ENCODE assay signal across 10 cellular contexts in genomic region chr13:70964124-70964523, GRCh38.
DNase-seq lines count a peak whose midpoint lies in the region; ATAC-seq, FAIRE-seq and TF ChIP-seq lines count a peak whose summit lies in the region.
"Had no signal": no experiment of that assay in that cellular context is flagged by ENCODE, and none has a peak within 500 bp of the region (broad histone marks: within the 10 kb centered on the region; RNA-seq: fewer than 3 reads in every experiment).

No MANE protein-coding gene starts in this region.

- no peaks in the 10 kb centered on the region for H3K4me1 Mint-ChIP-seq in CD8-positive, alpha-beta T cell (ENCODE audit: low read depth)
- H3K4me1 Mint-ChIP-seq: activated naive CD4-positive, alpha-beta T cell treated with anti-CD3 and anti-CD28 coated beads, Interleukin-2, amount 50 U/mL, for 24 hours had no signal

- H3K9me3 Mint-ChIP-seq in CD8-positive, alpha-beta T cell: no peaks in the 10 kb centered on the region

- intact Hi-C loops in CD8-positive, alpha-beta T cell (cut with DNase I, micrococcal nuclease): no loop called here
- intact Hi-C loops in psoas muscle (cut with DNase I): no loop called here

- H2BK15ac ChIP-seq in H1 (ENCODE audit: low read length): no peak overlapping the region

- peak; percentile 27; the same call in 1 of the 2 replicates for TF ChIP-seq CTCF in AG04450 (IDR thresholded peaks at IDR 0.05; ENCODE audit: low read depth, low read length)
- peak; percentile 34 for TF ChIP-seq CTCF in GM13977 (IDR thresholded peaks at IDR 0.05; ENCODE audit: extremely low read depth, insufficient read depth, missing control alignments)
- TF ChIP-seq CTCF in H1 (IDR thresholded peaks at IDR 0.05; ENCODE audit: control extremely low read depth in 1 of 3, insufficient read depth in 1 of 3, low read depth in 1 of 3, low read length in 3 of 3): peak in 2 of 3 experiments; percentile 29 to 40; a peak in 3 of 4 replicates
- TF ChIP-seq CTCF in CD8-positive, alpha-beta T cell (IDR thresholded peaks at IDR 0.05): no peak
- no peak for TF ChIP-seq CTCF in psoas muscle (IDR thresholded peaks at IDR 0.05)

- no peaks in the 10 kb centered on the region for H3K36me3 Mint-ChIP-seq in CD8-positive, alpha-beta T cell
- H3K36me3 Mint-ChIP-seq: activated naive CD4-positive, alpha-beta T cell treated with anti-CD3 and anti-CD28 coated beads, Interleukin-2, amount 50 U/mL, for 24 hours had no signal

- no peak overlapping the region for H2AFZ ChIP-seq in H1 (ENCODE audit: low read length)

- H2BK12ac ChIP-seq in H1 (ENCODE audit: low read depth, low read length): no peak overlapping the region

- no peak overlapping the region for H4K5ac ChIP-seq in H1 (ENCODE audit: insufficient read length, low read depth, low read length)

- no peak overlapping the region for H3K56ac ChIP-seq in H1 (replicated peaks; ENCODE audit: insufficient read length, low read depth, low read length)

- H3K27ac Mint-ChIP-seq in CD8-positive, alpha-beta T cell: no peak overlapping the region
- H3K27ac Mint-ChIP-seq: activated naive CD4-positive, alpha-beta T cell treated with anti-CD3 and anti-CD28 coated beads, Interleukin-2, amount 50 U/mL, for 24 hours had no signal

- no peak overlapping the region for H4K91ac ChIP-seq in H1 (replicated peaks; ENCODE audit: insufficient read length, low read length)

- in situ Hi-C loops in GM13977 (cut with MboI; ENCODE audit: low pct_unique_long_range_greater_than_20kb, low sequenced_read_pairs, unreplicated experiment): no loop called here

- H3K4me2 ChIP-seq in H1 (ENCODE audit: insufficient read depth in 1 of 2, low read depth in 2 of 2, low read length in 2 of 2): no peak overlapping the region

- H3K36me3 ChIP-seq in H1 (ENCODE audit: control insufficient read depth in 2 of 4, insufficient read depth in 4 of 4, low read length in 3 of 4) (no peaks in the 10 kb centered on the region), psoas muscle (ENCODE audit: insufficient read depth in 1 of 2, low read depth in 1 of 2) (no peaks in the 10 kb centered on the region)
- H3K36me3 ChIP-seq in CD8-positive, alpha-beta T cell (ENCODE audit: insufficient read depth, low read length): no peaks in the 10 kb centered on the region
- H3K36me3 ChIP-seq: lower lobe of right lung had no signal

- no peak overlapping the region for H2AK5ac ChIP-seq in H1 (ENCODE audit: low read depth, low read length)

- H3K4me1 ChIP-seq in H1 (replicated peaks in 1 of 4; ENCODE audit: control insufficient read depth in 3 of 4, insufficient read depth in 4 of 4, low read length in 3 of 4) (no peaks in the 10 kb centered on the region), psoas muscle (no peaks in the 10 kb centered on the region)
- H3K4me1 ChIP-seq in CD8-positive, alpha-beta T cell (ENCODE audit: insufficient read depth, low read length): no peaks in the 10 kb centered on the region
- H3K4me1 ChIP-seq: lower lobe of right lung had no signal

- no peak overlapping the region for H4K8ac ChIP-seq in H1 (ENCODE audit: extremely low read depth, insufficient read depth, low read length)

- H3K27ac ChIP-seq in AG04450 (ENCODE audit: low read depth, low read length) (no peak overlapping the region), H1 (ENCODE audit: low read depth, low read length) (no peak overlapping the region), psoas muscle (no peak overlapping the region)
- H3K27ac ChIP-seq in CD8-positive, alpha-beta T cell (ENCODE audit: low read depth, low read length): no peak overlapping the region
- H3K27ac ChIP-seq: lower lobe of right lung had no signal

- H2BK20ac ChIP-seq in H1 (ENCODE audit: low read length): no peak overlapping the region

- H3K23ac ChIP-seq in H1 (ENCODE audit: insufficient read length): no peak overlapping the region

- H3K14ac ChIP-seq in H1 (ENCODE audit: insufficient read length): no peak overlapping the region

- H3K79me1 ChIP-seq in H1 (ENCODE audit: low read depth, low read length): no peaks in the 10 kb centered on the region

- H3K4me3 ChIP-seq in AG04450 (ENCODE audit: low read depth, low read length) (no peak overlapping the region), H1 (ENCODE audit: extremely low read depth in 1 of 4, insufficient read depth in 2 of 4, low read depth in 3 of 4, low read length in 4 of 4) (no peak overlapping the region), psoas muscle (no peak overlapping the region)
- no peak overlapping the region for H3K4me3 ChIP-seq in CD8-positive, alpha-beta T cell (ENCODE audit: low read depth, low read length)
- H3K4me3 ChIP-seq: lower lobe of right lung had no signal

- CTCF ChIA-PET in AG04450 (lab: Charles Lee) (interaction anchor here (1.0 kb wide), 1 partner anchor 241 kb away, joined by 5 read pairs; no protein-coding TSS in a partner anchor), H1 (lab: Charles Lee; ENCODE audit: partially characterized antibody) (interaction anchor here (0.7 to 1.2 kb wide), 10 partner anchors 10 to 356 kb away, joined by 3 to 4 read pairs (median 3); no protein-coding TSS in a partner anchor)
- CTCF ChIA-PET in CD8-positive, alpha-beta T cell (lab: Charles Lee): no interaction called here

- TF ChIP-seq EP300 in H1 (IDR thresholded peaks at IDR 0.05; ENCODE audit: borderline replicate concordance in 1 of 2, low read depth in 2 of 2, low read length in 2 of 2): no peak

- WGBS in H1 (ENCODE audit: extremely low coverage in 1 of 2, insufficient coverage in 1 of 2, insufficient read length in 1 of 2, insufficient replicate concordance in 2 of 2, low coverage in 1 of 2, low lambda C conversion rate in 2 of 2, missing lambda C conversion rate in 1 of 2), 2 experiments: 92% methylated on average over 2 of the region's 2 CpGs; no CpG with 5 or more reads in 1 of the 2 experiments
- WGBS in psoas muscle, 3 donors: 89 to 95% (median 93%) methylated on average over 2 of the region's 2 CpGs

- peak; percentile 44 to 58 for TF ChIP-seq RAD21 in H1 (IDR thresholded peaks at IDR 0.05 in 1 of 2, conservative IDR thresholded peaks at IDR 0.05 in 1 of 2; ENCODE audit: low read depth in 2 of 2, low read length in 2 of 2)

- no peak for ATAC-seq in CD8-positive, alpha-beta T cell
- no peak for ATAC-seq in psoas muscle

- no peak overlapping the region for H3K4me3 Mint-ChIP-seq in CD8-positive, alpha-beta T cell
- H3K4me3 Mint-ChIP-seq: activated naive CD4-positive, alpha-beta T cell treated with anti-CD3 and anti-CD28 coated beads, Interleukin-2, amount 50 U/mL, for 24 hours had no signal

- H3K79me2 ChIP-seq in H1 (ENCODE audit: control insufficient read depth in 1 of 2, insufficient read depth in 2 of 2, low read length in 2 of 2): no peaks in the 10 kb centered on the region

- H4K20me1 ChIP-seq in H1 (replicated peaks in 1 of 2; ENCODE audit: control insufficient read depth in 1 of 2, insufficient read depth in 2 of 2, low read length in 2 of 2): no peaks in the 10 kb centered on the region

- H3K23me2 ChIP-seq in H1 (ENCODE audit: low read depth, low read length): no peaks in the 10 kb centered on the region

- H2BK5ac ChIP-seq in H1 (ENCODE audit: low read depth, low read length): no peak overlapping the region

- no peaks in the 10 kb centered on the region for H3K27me3 Mint-ChIP-seq in CD8-positive, alpha-beta T cell (ENCODE audit: low read depth)
- H3K27me3 Mint-ChIP-seq: activated naive CD4-positive, alpha-beta T cell treated with anti-CD3 and anti-CD28 coated beads, Interleukin-2, amount 50 U/mL, for 24 hours had no signal

- no peak overlapping the region for H3K4ac ChIP-seq in H1 (replicated peaks; ENCODE audit: insufficient read length, low read depth, low read length)

- POLR2A ChIA-PET in AG04450 (lab: Yijun Ruan, JAX): no interaction called here
- POLR2A ChIA-PET in H1 (lab: Charles Lee; ENCODE audit: partially characterized antibody): no interaction called here
- POLR2A ChIA-PET in CD8-positive, alpha-beta T cell (lab: Charles Lee): no interaction called here

- DNase-seq in AG04450 (ENCODE audit: low read depth, low spot score) (no peak), GM13977 (ENCODE audit: low spot score) (no peak), NCI-H69 (lab: John Stamatoyannopoulos, UW) (peak; percentile 65), H1 (ENCODE audit: low read depth in 1 of 2, low spot score in 2 of 2) (no peak), NCI-H2029 (lab: John Stamatoyannopoulos, UW) (no peak), psoas muscle (no peak), cortex of kidney (lab: John Stamatoyannopoulos, UW) (no peak)
- no peak for DNase-seq in CD8-positive, alpha-beta T cell
- DNase-seq: lower lobe of right lung had no signal

- no peak overlapping the region for H3K9ac ChIP-seq in H1 (replicated peaks in 1 of 4; ENCODE audit: extremely low read depth in 1 of 4, low read depth in 3 of 4, low read length in 3 of 4)

- no peak overlapping the region for H3K18ac ChIP-seq in H1 (ENCODE audit: extremely low read depth, low read length)

- no peak for FAIRE-seq in H1 (lab: Jason Lieb, UNC)

- H3K9me3 ChIP-seq in AG04450 (ENCODE audit: control insufficient read depth, insufficient read depth, low read length) (no peaks in the 10 kb centered on the region), H1 (ENCODE audit: insufficient read depth in 2 of 2, low read depth in 1 of 2, low read length in 1 of 2) (no peaks in the 10 kb centered on the region), psoas muscle (no peaks in the 10 kb centered on the region)
- no peaks in the 10 kb centered on the region for H3K9me3 ChIP-seq in CD8-positive, alpha-beta T cell (ENCODE audit: low read length)
- H3K9me3 ChIP-seq: lower lobe of right lung had no signal

- no peak overlapping the region for H2BK120ac ChIP-seq in H1 (replicated peaks; ENCODE audit: low read depth, low read length)

- TF ChIP-seq POLR2A in H1 (IDR thresholded peaks at IDR 0.05; ENCODE audit: control extremely low read depth in 1 of 2, low read depth in 2 of 2, low read length in 2 of 2): no peak

- H3K27me3 ChIP-seq in AG04450 (ENCODE audit: control insufficient read depth, insufficient read depth, low read length) (no peaks in the 10 kb centered on the region), H1 (replicated peaks in 1 of 4; ENCODE audit: control insufficient read depth in 3 of 4, extremely low read depth in 1 of 4, insufficient read depth in 3 of 4, low read length in 3 of 4) (no peaks in the 10 kb centered on the region), psoas muscle (ENCODE audit: insufficient read depth in 3 of 3, low read length in 2 of 3) (no peaks in the 10 kb centered on the region)
- H3K27me3 ChIP-seq in CD8-positive, alpha-beta T cell (ENCODE audit: insufficient read depth, low read length): no peaks in the 10 kb centered on the region

TF ChIP-seq in H1, 55 proteins besides CTCF, POLR2A, EP300 and RAD21:
- no peak for TF ChIP-seq JUND (IDR thresholded peaks at IDR 0.05; ENCODE audit: low read length)
- no peak for TF ChIP-seq BACH1 (IDR thresholded peaks at IDR 0.05; ENCODE audit: low read length)
- no peak for TF ChIP-seq NRF1 (IDR thresholded peaks at IDR 0.05; ENCODE audit: low read depth, low read length)
- no peak for TF ChIP-seq SRF (IDR thresholded peaks at IDR 0.05; ENCODE audit: low read depth, low read length)
- no peak for TF ChIP-seq CHD1 (IDR thresholded peaks at IDR 0.05; ENCODE audit: low read depth, low read length)

Comparison
In these comparisons a context has a peak if more than half of its experiments do, and no peak if none do; other contexts are left out.
1. CTCF ChIP-seq: peak in AG04450 (single experiment), GM13977 (single experiment) and H1 (2 of 3); none in CD8-positive, alpha-beta T cell (single experiment) and psoas muscle (single experiment).